15 cellular contexts compared by ENCODE assay signal in the genomic region with DNA sequence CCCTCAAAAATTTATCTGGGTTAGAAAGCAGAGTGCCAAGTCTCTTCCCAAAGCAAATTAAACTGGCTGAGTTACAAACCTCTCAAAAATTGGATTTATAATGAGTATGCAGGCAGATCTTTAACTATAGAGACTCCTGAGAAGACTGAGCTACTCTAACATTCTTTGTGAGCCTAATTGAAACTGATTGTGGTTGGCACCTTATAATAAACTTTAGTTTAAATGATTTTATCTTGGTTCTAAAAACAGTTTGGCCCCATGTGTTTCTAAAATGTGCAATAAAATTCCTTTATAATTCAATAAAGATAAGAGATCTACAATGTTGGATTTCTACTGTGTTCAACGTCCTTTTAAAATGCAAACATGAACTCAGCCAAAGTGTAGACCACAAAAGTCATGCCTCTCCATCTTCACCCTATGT.
DNase-seq lines count a peak whose midpoint lies in the region; ATAC-seq and TF ChIP-seq lines count a peak whose summit lies in the region.
"Had no signal": no experiment of that assay in that cellular context is flagged by ENCODE, and none has a peak within 500 bp of the region (broad histone marks: within the 10 kb centered on the region; RNA-seq: fewer than 3 reads in every experiment).

No MANE protein-coding gene starts in this region.

- H3K27me3 Mint-ChIP-seq in osteocyte (ENCODE audit: unreplicated experiment): no peaks in the 10 kb centered on the region
- no peaks in the 10 kb centered on the region for H3K27me3 Mint-ChIP-seq in activated CD8-positive, alpha-beta T cell treated with anti-CD3 and anti-CD28 coated beads, Interleukin-2, amount 10 ng/mL, durations not matched to agents 7 days and 5 days (ENCODE audit: low read depth)
- H3K27me3 Mint-ChIP-seq: B cell; CD4-positive, alpha-beta T cell had no signal

- no TSS peak for BruUV-seq in Panc1 (replicated peaks; lab: Mats Ljungman, UMichigan)

- peaks cover 28% of the 10 kb centered on the region; the same call in 1 of the 2 replicates for H3K4me1 ChIP-seq in Panc1 (ENCODE audit: control insufficient read depth, insufficient read depth, low read length)
- H3K4me1 ChIP-seq in right lobe of liver: no peaks in the 10 kb centered on the region

- H3K4me1 Mint-ChIP-seq in osteocyte (ENCODE audit: unreplicated experiment): peaks cover 44% of the 10 kb centered on the region
- H3K4me1 Mint-ChIP-seq in activated CD8-positive, alpha-beta T cell treated with anti-CD3 and anti-CD28 coated beads, Interleukin-2, amount 10 ng/mL, durations not matched to agents 7 days and 5 days (ENCODE audit: low read depth): no peaks in the 10 kb centered on the region
- H3K4me1 Mint-ChIP-seq: B cell had no signal

- no peak overlapping the region for H3K4me3 ChIP-seq in Panc1 (ENCODE audit: low read depth in 2 of 2, low read length in 2 of 2)
- H3K4me3 ChIP-seq in right lobe of liver: no peak overlapping the region
- H3K4me3 ChIP-seq: GM12878 had no signal

- POLR2A ChIA-PET in Panc1 (lab: Charles Lee): no interaction called here
- POLR2A ChIA-PET in activated CD8-positive, alpha-beta T cell treated with anti-CD3 and anti-CD28 coated beads, Interleukin-2, amount 10 ng/mL, durations not matched to agents 7 days and 5 days (lab: Charles Lee): no interaction called here

- H3K36me3 ChIP-seq in Panc1 (ENCODE audit: control insufficient read depth, insufficient read depth, low read length) (no peaks in the 10 kb centered on the region), right lobe of liver (no peaks in the 10 kb centered on the region)

- intact Hi-C loops in Panc1 (cut with micrococcal nuclease; ENCODE audit: unreplicated experiment): no loop called here
- intact Hi-C loops in right lobe of liver (cut with DNase I): no loop called here

- H3K27me3 ChIP-seq in Panc1 (ENCODE audit: control insufficient read depth, insufficient read depth, low read length): no peaks in the 10 kb centered on the region
- H3K27me3 ChIP-seq in right lobe of liver: no peaks in the 10 kb centered on the region

- no peak overlapping the region for H3K4me3 Mint-ChIP-seq in osteocyte (ENCODE audit: unreplicated experiment)
- no peak overlapping the region for H3K4me3 Mint-ChIP-seq in activated CD8-positive, alpha-beta T cell treated with anti-CD3 and anti-CD28 coated beads, Interleukin-2, amount 10 ng/mL, durations not matched to agents 7 days and 5 days
- H3K4me3 Mint-ChIP-seq: B cell; CD4-positive, alpha-beta T cell had no signal

- peak overlapping the region; percentile 71 for H3K27ac ChIP-seq in Panc1 (ENCODE audit: low read length)
- no peak overlapping the region for H3K27ac ChIP-seq in right lobe of liver

- H3K36me3 Mint-ChIP-seq in osteocyte (ENCODE audit: unreplicated experiment): no peaks in the 10 kb centered on the region
- no peaks in the 10 kb centered on the region for H3K36me3 Mint-ChIP-seq in activated CD8-positive, alpha-beta T cell treated with anti-CD3 and anti-CD28 coated beads, Interleukin-2, amount 10 ng/mL, durations not matched to agents 7 days and 5 days (ENCODE audit: low read depth)

- in situ Hi-C loops in Panc1 (cut with HindIII; ENCODE audit: low pct_unique_long_range_greater_than_20kb, low sequenced_read_pairs): no loop called here

- ATAC-seq in Panc1 (peak; percentile 92), right lobe of liver (no peak)
- ATAC-seq in activated CD8-positive, alpha-beta T cell treated with anti-CD3 and anti-CD28 coated beads, Interleukin-2, amount 10 ng/mL, durations not matched to agents 7 days and 5 days: no peak
- ATAC-seq: GM12878 had no signal

- TF ChIP-seq CTCF in Panc1 (IDR thresholded peaks at IDR 0.05) (no peak), osteocyte (IDR thresholded peaks at IDR 0.05) (no peak), right lobe of liver (IDR thresholded peaks at IDR 0.05) (no peak)

- CTCF ChIA-PET in Panc1 (lab: Charles Lee): interaction anchor here (0.7 kb wide), 1 partner anchor 679 kb away, joined by 3 read pairs; no protein-coding TSS in a partner anchor
- CTCF ChIA-PET in activated CD8-positive, alpha-beta T cell treated with anti-CD3 and anti-CD28 coated beads, Interleukin-2, amount 10 ng/mL, durations not matched to agents 7 days and 5 days (lab: Charles Lee): no interaction called here

- no peak for TF ChIP-seq POLR2A in right lobe of liver (IDR thresholded peaks at IDR 0.05)

- peaks cover 3% of the 10 kb centered on the region; the same call in 1 of the 2 replicates for H3K9me3 ChIP-seq in Panc1 (ENCODE audit: control insufficient read depth, insufficient read depth, low read depth, low read length)
- H3K9me3 ChIP-seq in right lobe of liver: no peaks in the 10 kb centered on the region

- peak; percentile 16 for DNase-seq in EH (ENCODE audit: low read depth)
- DNase-seq in Panc1 (ENCODE audit: low read depth, low spot score): no peak
- peak; percentile 61 for DNase-seq in astrocyte of the hippocampus (ENCODE audit: low read depth, low spot score)
- no peak for DNase-seq in osteocyte (ENCODE audit: extremely low spot score, unreplicated experiment)
- DNase-seq in NCI-H2029 treated with DMSO at 0.1 percent for 48 hours (lab: John Stamatoyannopoulos, UW): no peak
- DNase-seq in right lobe of liver: no peak
- no peak for DNase-seq in activated CD8-positive, alpha-beta T cell treated with anti-CD3 and anti-CD28 coated beads, Interleukin-2, amount 10 ng/mL, durations not matched to agents 7 days and 5 days
- no peak for DNase-seq in NCI-H2227 treated with DMSO at 0.1 percent for 48 hours (lab: John Stamatoyannopoulos, UW)
- DNase-seq: C1 segment of cervical spinal cord; Calu3; CD4-positive, alpha-beta T cell; DMS 273 treated with DMSO at 0.1 percent for 48 hours; H7 had no signal

- no peaks in the 10 kb centered on the region for H3K9me3 Mint-ChIP-seq in osteocyte (ENCODE audit: unreplicated experiment)
- H3K9me3 Mint-ChIP-seq in activated CD8-positive, alpha-beta T cell treated with anti-CD3 and anti-CD28 coated beads, Interleukin-2, amount 10 ng/mL, durations not matched to agents 7 days and 5 days (ENCODE audit: insufficient read depth): no peaks in the 10 kb centered on the region
- H3K9me3 Mint-ChIP-seq: CD4-positive, alpha-beta T cell had no signal

- peak overlapping the region; percentile 17 for H3K27ac Mint-ChIP-seq in osteocyte (ENCODE audit: unreplicated experiment)
- no peak overlapping the region for H3K27ac Mint-ChIP-seq in activated CD8-positive, alpha-beta T cell treated with anti-CD3 and anti-CD28 coated beads, Interleukin-2, amount 10 ng/mL, durations not matched to agents 7 days and 5 days
- H3K27ac Mint-ChIP-seq: B cell; CD4-positive, alpha-beta T cell had no signal

- WGBS in right lobe of liver (ENCODE audit: insufficient coverage, low coverage, low lambda C conversion rate, missing lambda C conversion rate): 23% methylated on average over 1 of the region's 1 CpG

Comparison
In these comparisons a context has a peak if more than half of its experiments do, and no peak if none do; other contexts are left out.
1. DNase-seq: peak in EH (single experiment) and astrocyte of the hippocampus (single experiment); none in Panc1 (single experiment), osteocyte (single experiment), NCI-H2029 treated with DMSO at 0.1 percent for 48 hours (single experiment), right lobe of liver (0 of 3), activated CD8-positive, alpha-beta T cell treated with anti-CD3 and anti-CD28 coated beads, Interleukin-2, amount 10 ng/mL, durations not matched to agents 7 days and 5 days (single experiment) and NCI-H2227 treated with DMSO at 0.1 percent for 48 hours (single experiment).